8 cellular contexts compared by ENCODE assay signal in the genomic region with DNA sequence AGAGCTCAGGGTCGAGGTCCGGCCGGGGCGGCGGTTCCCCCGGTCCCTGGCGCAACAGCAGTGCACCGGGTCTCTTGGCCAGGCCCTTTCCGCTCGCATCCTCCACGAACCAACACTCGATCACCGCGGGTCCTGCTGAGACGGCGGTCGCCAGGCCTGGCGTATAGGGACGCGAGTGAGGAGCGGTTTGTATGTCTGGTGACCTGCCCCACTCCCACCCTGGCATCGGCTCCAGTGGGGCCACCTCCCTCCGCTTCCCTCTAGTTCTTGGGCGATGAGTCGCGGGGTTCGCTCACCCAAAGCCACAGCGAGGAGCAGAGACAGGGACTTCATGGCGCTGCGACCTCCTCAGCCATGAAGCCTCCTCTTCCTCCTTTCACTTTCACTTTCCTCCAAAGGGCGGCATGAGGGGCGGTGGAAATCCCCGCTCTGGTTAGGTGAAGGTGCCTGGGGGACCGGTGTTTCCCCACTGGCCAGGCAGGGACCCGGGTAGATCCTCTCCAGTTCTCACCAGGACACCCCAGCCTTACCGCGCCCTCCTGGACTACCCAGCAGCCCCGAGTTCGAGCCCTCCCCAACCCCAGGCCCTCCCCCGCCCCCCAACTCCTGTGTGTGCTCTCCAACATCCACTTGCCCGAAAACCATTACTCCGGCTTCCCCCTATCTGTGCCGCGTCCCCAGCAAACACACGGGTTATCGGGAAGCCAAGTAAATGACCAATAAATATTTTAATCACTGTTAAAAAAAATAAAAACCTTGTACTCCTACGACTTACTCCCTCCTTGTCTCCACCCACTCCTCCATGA. TPM values are rescaled to one million over a fixed set of nuclear protein-coding genes. Genes with fewer than 3 reads are reported as not detected.
DNase-seq lines count a peak whose midpoint lies in the region; ATAC-seq and TF ChIP-seq lines count a peak whose summit lies in the region.

TSS of gene TAPBP (minus strand) at position 370 of the 806 bp plus-strand sequence. CDS start at position 333, 37 bp downstream.

- no peaks in the 10 kb centered on the region for H3K27me3 ChIP-seq in testis

- no peaks in the 10 kb centered on the region for H3K9me3 Mint-ChIP-seq in activated naive CD4-positive, alpha-beta T cell treated with anti-CD3 and anti-CD28 coated beads, Interleukin-2, amount 50 U/mL, for 72 hours
- H3K9me3 Mint-ChIP-seq in glutamatergic neuron (ENCODE audit: unreplicated experiment): peaks cover 9% of the 10 kb centered on the region

- peaks cover 17 to 43% of the 10 kb centered on the region in 2 donors for H3K36me3 Mint-ChIP-seq in activated naive CD4-positive, alpha-beta T cell treated with anti-CD3 and anti-CD28 coated beads, Interleukin-2, amount 50 U/mL, for 72 hours
- no peaks in the 10 kb centered on the region for H3K36me3 Mint-ChIP-seq in glutamatergic neuron (ENCODE audit: unreplicated experiment)

- H3K27ac Mint-ChIP-seq in activated naive CD4-positive, alpha-beta T cell treated with anti-CD3 and anti-CD28 coated beads, Interleukin-2, amount 50 U/mL, for 72 hours: peak within 1 kb of the TSS; percentile 98 to 99
- peak within 1 kb of the TSS; percentile 52 for H3K27ac Mint-ChIP-seq in glutamatergic neuron (ENCODE audit: unreplicated experiment)

- TF ChIP-seq CTCF in glutamatergic neuron (IDR thresholded peaks at IDR 0.05; ENCODE audit: partially characterized antibody, unreplicated experiment) (no peak), omental fat pad (IDR thresholded peaks at IDR 0.05) (no peak), testis (IDR thresholded peaks at IDR 0.05) (no peak)

- peak; percentile 46 to 54 for DNase-seq in AML-193 (lab: John Stamatoyannopoulos, UW)
- peak; percentile 72 for DNase-seq in HT-29 (ENCODE audit: low spot score)
- DNase-seq in activated naive CD4-positive, alpha-beta T cell treated with anti-CD3 and anti-CD28 coated beads, Interleukin-2, amount 50 U/mL, for 72 hours (ENCODE audit: low spot score in 2 of 2): peak; percentile 73 to 93
- DNase-seq in glutamatergic neuron: peak; percentile 43
- DNase-seq in omental fat pad (ENCODE audit: low spot score): peak; percentile 59
- DNase-seq in testis: peak; percentile 53

- WGBS in testis, 2 donors: 0% methylated on average over 24 to 36 of the region's 47 CpGs

- intact Hi-C loops in testis (cut with DNase I; ENCODE audit: low total_unique reads): loop anchor here (10.0 kb wide), 2 partner anchors 101 to 109 kb away; partner anchors contain the start of genes CUTA, HSD17B8, PHF1 and RING1

- H3K4me3 Mint-ChIP-seq in glutamatergic neuron (ENCODE audit: unreplicated experiment): peak within 1 kb of the TSS; percentile 94

- no peaks in the 10 kb centered on the region for H3K36me3 ChIP-seq in testis (ENCODE audit: low read depth, missing control alignments)

- H3K4me1 Mint-ChIP-seq in glutamatergic neuron (ENCODE audit: low read depth, unreplicated experiment): peaks cover 12% of the 10 kb centered on the region

- TF ChIP-seq POLR2A in GM19193 (IDR thresholded peaks at IDR 0.05; ENCODE audit: extremely low read depth, insufficient read depth, insufficient read length): peak; percentile 86
- no peak for TF ChIP-seq POLR2A in testis (IDR thresholded peaks at IDR 0.05)

- no peaks in the 10 kb centered on the region for H3K9me3 ChIP-seq in testis

- peak within 1 kb of the TSS; percentile 94 to 97 for H3K27ac ChIP-seq in testis

- peaks cover 33% of the 10 kb centered on the region for H3K4me1 ChIP-seq in testis

- peaks cover 10% of the 10 kb centered on the region for H3K27me3 Mint-ChIP-seq in glutamatergic neuron (ENCODE audit: unreplicated experiment)

- peak; percentile 25 for ATAC-seq in SK-N-SH treated with all-trans-retinoic acid at 6 μM for 48 hours
- peak; percentile 65 for ATAC-seq in activated naive CD4-positive, alpha-beta T cell treated with anti-CD3 and anti-CD28 coated beads, Interleukin-2, amount 50 U/mL, for 72 hours
- peak; percentile 33 for ATAC-seq in omental fat pad (ENCODE audit: low FRiP score)

- H3K4me3 ChIP-seq in testis: peak within 1 kb of the TSS; percentile 78 to 87

TF ChIP-seq in SK-N-SH treated with all-trans-retinoic acid at 6 μM for 48 hours, 23 proteins besides CTCF, POLR2A, EP300 and RAD21:
- TF ChIP-seq CSDC2 (CRISPR knock-in tag; IDR thresholded peaks at IDR 0.05): no peak
- no peak for TF ChIP-seq PPARA (CRISPR knock-in tag; IDR thresholded peaks at IDR 0.05; ENCODE audit: borderline replicate concordance)
- no peak for TF ChIP-seq BACH2 (CRISPR knock-in tag; IDR thresholded peaks at IDR 0.05; ENCODE audit: borderline replicate concordance)
- TF ChIP-seq ISL1 (CRISPR knock-in tag; IDR thresholded peaks at IDR 0.05): no peak
- TF ChIP-seq ZNF565 (CRISPR knock-in tag; conservative IDR thresholded peaks at IDR 0.05; ENCODE audit: low read depth): no peak

RNA-seq across cellular contexts. Expression of gene TAPBP, which starts in this region (rescaled TPM):
- total RNA-seq in HT-29 (2014; rRNA removed; shearing (Covaris generic)): 163 and 194 TPM in 2 replicates
- total RNA-seq in activated naive CD4-positive, alpha-beta T cell treated with anti-CD3 and anti-CD28 coated beads, Interleukin-2, amount 50 U/mL, for 72 hours: 100 to 1,000 TPM; 143 to 216 TPM
- total RNA-seq in glutamatergic neuron (ENCODE audit: unreplicated experiment): 4.7 TPM
- total RNA-seq in omental fat pad: 10 to 100 TPM; 50.2 to 90.5 (median 69.1) TPM
- 100 to 1,000 TPM in 1 of 2 donors, 10 to 100 TPM in 1; 76.5 to 128 TPM for total RNA-seq in testis
- 34.6 TPM for polyA plus RNA-seq in testis (ENCODE audit: insufficient read depth, low read depth, low replicate concordance)

Comparison
In these comparisons a context has a peak if more than half of its experiments do, and no peak if none do; other contexts are left out.
1. Peak in every context shown above with its lines: DNase-seq, ATAC-seq, H3K4me3 ChIP-seq and H3K27ac ChIP-seq.